ENCODE assay signal across 19 cellular contexts in genomic region chr20:58875541-58876134, GRCh38. TPM values are rescaled to one million over a fixed set of nuclear protein-coding genes. Genes with fewer than 3 reads are reported as not detected.
DNase-seq lines count a peak whose midpoint lies in the region; ATAC-seq, FAIRE-seq and TF ChIP-seq lines count a peak whose summit lies in the region.
"Had no signal": no experiment of that assay in that cellular context is flagged by ENCODE, and none has a peak within 500 bp of the region (broad histone marks: within the 10 kb centered on the region; RNA-seq: fewer than 3 reads in every experiment).

No MANE protein-coding gene starts in this region.

- no peaks in the 10 kb centered on the region for H3K9me2 ChIP-seq in SK-N-SH

- H3K27me3 ChIP-seq in SK-N-SH (ENCODE audit: insufficient read depth) = no peaks in the 10 kb centered on the region

- H3K4me3 Mint-ChIP-seq in activated T-helper 17 cell treated with anti-CD3 and anti-CD28 coated beads, Interleukin-2, amount 50 U/mL, for 72 hours = no peak overlapping the region
- H3K4me3 Mint-ChIP-seq: activated CD4-positive, alpha-beta memory T cell treated with anti-CD3 and anti-CD28 coated beads, Interleukin-2, amount 10 ng/mL, durations not matched to agents 7 days and 5 days; activated naive CD8-positive, alpha-beta T cell treated with anti-CD3 and anti-CD28 coated beads, Interleukin-2, amount 10 ng/mL, durations not matched to agents 7 days and 5 days; stimulated activated naive B cell treated with anti-CD40 and anti-IgM and Interleukin-4, amounts not matched to agents 10 μg/mL and 1 μg/mL and 100 μg/mL, for 72 hours had no signal

- H3K4me3 ChIP-seq in SK-N-SH (ENCODE audit: low read depth in 2 of 2, low read length in 1 of 2) = no peak overlapping the region
- no peak overlapping the region for H3K4me3 ChIP-seq in epithelial cell of esophagus (ENCODE audit: low read length)
- H3K4me3 ChIP-seq in mucosa of descending colon = no peak overlapping the region
- H3K4me3 ChIP-seq: SK-N-MC had no signal

- intact Hi-C loops in mucosa of descending colon (cut with DNase I, micrococcal nuclease) = no loop called here

- H3K9ac ChIP-seq in SK-N-SH = peak overlapping the region; percentile 23; the same call in 1 of the 2 replicates

- no peak for TF ChIP-seq CTCF in SK-N-SH (IDR thresholded peaks at IDR 0.05)
- TF ChIP-seq CTCF in epithelial cell of esophagus (IDR thresholded peaks at IDR 0.05; ENCODE audit: insufficient read depth, low read depth, low read length, missing control alignments) = no peak
- no peak for TF ChIP-seq CTCF in mucosa of descending colon (IDR thresholded peaks at IDR 0.05)

- CTCF ChIA-PET in SK-N-SH (lab: Yijun Ruan, JAX) = interaction anchor here (1.2 to 5.9 kb wide), 6 partner anchors 347 to 580 kb away, joined by 3 to 27 read pairs (median 7); no protein-coding TSS in a partner anchor

- peak overlapping the region; percentile 59 for H3K4me2 ChIP-seq in SK-N-SH

- peaks cover 4% of the 10 kb centered on the region for H3F3A ChIP-seq in SK-N-SH (replicated peaks; ENCODE audit: insufficient read depth)

- H3K27me3 Mint-ChIP-seq in activated T-helper 17 cell treated with anti-CD3 and anti-CD28 coated beads, Interleukin-2, amount 50 U/mL, for 72 hours = no peaks in the 10 kb centered on the region
- H3K27me3 Mint-ChIP-seq: activated CD4-positive, alpha-beta memory T cell treated with anti-CD3 and anti-CD28 coated beads, Interleukin-2, amount 10 ng/mL, durations not matched to agents 7 days and 5 days; stimulated activated naive B cell treated with anti-CD40 and anti-IgM and Interleukin-4, amounts not matched to agents 10 μg/mL and 1 μg/mL and 100 μg/mL, for 72 hours had no signal

- no peaks in the 10 kb centered on the region for H3K36me3 ChIP-seq in SK-N-SH (replicated peaks in 1 of 2; ENCODE audit: control insufficient read depth in 1 of 2, insufficient read depth in 2 of 2, low read length in 1 of 2)
- H3K36me3 ChIP-seq in mucosa of descending colon (ENCODE audit: low read depth) = no peaks in the 10 kb centered on the region

- H3K27ac ChIP-seq in SK-N-SH (ENCODE audit: low read depth in 2 of 2, low read length in 1 of 2) = peak overlapping the region; percentile 24 to 75
- H3K27ac ChIP-seq: 22Rv1, SK-N-MC had no signal

- peak overlapping the region; percentile 42 for H2AFZ ChIP-seq in SK-N-SH (ENCODE audit: low read depth)

- H3K27ac Mint-ChIP-seq in activated T-helper 17 cell treated with anti-CD3 and anti-CD28 coated beads, Interleukin-2, amount 50 U/mL, for 72 hours = no peak overlapping the region
- H3K27ac Mint-ChIP-seq: activated CD4-positive, alpha-beta memory T cell treated with anti-CD3 and anti-CD28 coated beads, Interleukin-2, amount 10 ng/mL, durations not matched to agents 7 days and 5 days; activated naive CD8-positive, alpha-beta T cell treated with anti-CD3 and anti-CD28 coated beads, Interleukin-2, amount 10 ng/mL, durations not matched to agents 7 days and 5 days; stimulated activated naive B cell treated with anti-CD40 and anti-IgM and Interleukin-4, amounts not matched to agents 10 μg/mL and 1 μg/mL and 100 μg/mL, for 72 hours had no signal

- peaks cover 10% of the 10 kb centered on the region for H3K4me1 Mint-ChIP-seq in activated T-helper 17 cell treated with anti-CD3 and anti-CD28 coated beads, Interleukin-2, amount 50 U/mL, for 72 hours

- no peak for FAIRE-seq in urothelium cell line (lab: Jason Lieb, UNC)
- FAIRE-seq: frontal cortex had no signal

- no peaks in the 10 kb centered on the region for H3K9me3 Mint-ChIP-seq in activated T-helper 17 cell treated with anti-CD3 and anti-CD28 coated beads, Interleukin-2, amount 50 U/mL, for 72 hours
- H3K9me3 Mint-ChIP-seq: activated CD4-positive, alpha-beta memory T cell treated with anti-CD3 and anti-CD28 coated beads, Interleukin-2, amount 10 ng/mL, durations not matched to agents 7 days and 5 days; activated naive CD8-positive, alpha-beta T cell treated with anti-CD3 and anti-CD28 coated beads, Interleukin-2, amount 10 ng/mL, durations not matched to agents 7 days and 5 days; stimulated activated naive B cell treated with anti-CD40 and anti-IgM and Interleukin-4, amounts not matched to agents 10 μg/mL and 1 μg/mL and 100 μg/mL, for 72 hours had no signal

- DNase-seq in NCI-H82 (lab: John Stamatoyannopoulos, UW) (peak; percentile 31), NCI-H82 treated with DMSO at 0.1 percent for 48 hours (lab: John Stamatoyannopoulos, UW; ENCODE audit: unreplicated experiment) (no peak), SK-N-SH (no peak), epithelial cell of esophagus (ENCODE audit: low read depth) (peak; percentile 80), urothelium cell line (ENCODE audit: low spot score) (peak; percentile 67), mucosa of descending colon (no peak), GDM1 (lab: John Stamatoyannopoulos, UW) (no peak)
- DNase-seq: activated CD4-positive, alpha-beta memory T cell treated with anti-CD3 and anti-CD28 coated beads, Interleukin-2, amount 10 ng/mL, durations not matched to agents 7 days and 5 days; activated naive CD8-positive, alpha-beta T cell treated with anti-CD3 and anti-CD28 coated beads, Interleukin-2, amount 10 ng/mL, durations not matched to agents 7 days and 5 days; activated T-cell treated with anti-CD3 and anti-CD28 coated beads, Interleukin-2, amount 50 U/mL, for 48 hours; NCI-H1417 treated with DMSO at 0.1 percent for 48 hours; stimulated activated naive B cell treated with anti-CD40 and anti-IgM and Interleukin-4, amounts not matched to agents 10 μg/mL and 1 μg/mL and 100 μg/mL, for 72 hours; trophoblast cell had no signal

- H3K9me3 ChIP-seq in SK-N-SH (no peaks in the 10 kb centered on the region), mucosa of descending colon (no peaks in the 10 kb centered on the region)

- WGBS in SK-N-SH (ENCODE audit: low lambda C conversion rate) = 56% methylated on average over 11 of the region's 12 CpGs

- POLR2A ChIA-PET in SK-N-SH (lab: Yijun Ruan, JAX) = no interaction called here

- TF ChIP-seq RAD21 in SK-N-SH (IDR thresholded peaks at IDR 0.05; ENCODE audit: low read length) = no peak

- H4K20me1 ChIP-seq in SK-N-SH (ENCODE audit: insufficient read depth) = no peaks in the 10 kb centered on the region

- H3K36me3 Mint-ChIP-seq in activated T-helper 17 cell treated with anti-CD3 and anti-CD28 coated beads, Interleukin-2, amount 50 U/mL, for 72 hours (ENCODE audit: low read depth) = no peaks in the 10 kb centered on the region
- H3K36me3 Mint-ChIP-seq: activated naive CD8-positive, alpha-beta T cell treated with anti-CD3 and anti-CD28 coated beads, Interleukin-2, amount 10 ng/mL, durations not matched to agents 7 days and 5 days; stimulated activated naive B cell treated with anti-CD40 and anti-IgM and Interleukin-4, amounts not matched to agents 10 μg/mL and 1 μg/mL and 100 μg/mL, for 72 hours had no signal

- H3K4me1 ChIP-seq in SK-N-SH (ENCODE audit: control insufficient read depth in 1 of 2, insufficient read depth in 2 of 2, low read depth in 1 of 2, low read length in 1 of 2) (peaks cover 0 to 55% of the 10 kb centered on the region in 2 experiments; a peak in 3 of 4 replicates), mucosa of descending colon (ENCODE audit: low read depth) (no peaks in the 10 kb centered on the region)

- ATAC-seq in mucosa of descending colon = no peak
- no peak for ATAC-seq in activated T-helper 17 cell treated with anti-CD3 and anti-CD28 coated beads, Interleukin-2, amount 50 U/mL, for 72 hours (replicated peaks)
- ATAC-seq: left lobe of liver; stimulated activated naive B cell treated with anti-CD40 and anti-IgM and Interleukin-4, amounts not matched to agents 10 μg/mL and 1 μg/mL and 100 μg/mL, for 72 hours had no signal

- no peaks in the 10 kb centered on the region for H3K79me2 ChIP-seq in SK-N-SH (ENCODE audit: insufficient read depth)

- TF ChIP-seq EP300 in SK-N-SH (IDR thresholded peaks at IDR 0.05; ENCODE audit: borderline replicate concordance in 1 of 2, low read depth in 1 of 2, low read length in 1 of 2) = no peak

TF ChIP-seq in SK-N-SH, 30 proteins besides CTCF, POLR2A, EP300 and RAD21 (continues in another document):
- TF ChIP-seq TCF12 (IDR thresholded peaks at IDR 0.05) = no peak; the same call in none of the 2 replicates
- TF ChIP-seq, protein P1, sequence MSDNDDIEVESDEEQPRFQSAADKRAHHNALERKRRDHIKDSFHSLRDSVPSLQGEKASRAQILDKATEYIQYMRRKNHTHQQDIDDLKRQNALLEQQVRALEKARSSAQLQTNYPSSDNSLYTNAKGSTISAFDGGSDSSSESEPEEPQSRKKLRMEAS (IDR thresholded peaks at IDR 0.05; ENCODE audit: low read depth) = no peak
- TF ChIP-seq EZH2phosphoT487 (IDR thresholded peaks at IDR 0.05; ENCODE audit: borderline replicate concordance, low read depth) = no peak

RNA-seq across cellular contexts. Expression of gene GNAS, which starts 23.1 kb away (rescaled TPM):
- 1,011 and 1,562 TPM in 2 replicates for polyA plus RNA-seq in SK-N-SH (2012; rRNA removed)
- 1,261 and 1,880 TPM in 2 replicates for polyA plus RNA-seq in SK-N-SH (2012; cell fraction: cytosol; rRNA removed)
- 1,323 and 1,902 TPM in 2 replicates for polyA plus RNA-seq in SK-N-SH (2012; cell fraction: nucleus; rRNA removed)
- total RNA-seq in mucosa of descending colon = 100 to 1,000 TPM; 583 to 659 (median 632) TPM
- total RNA-seq in activated T-helper 17 cell treated with anti-CD3 and anti-CD28 coated beads, Interleukin-2, amount 50 U/mL, for 72 hours = 100 to 1,000 TPM; 412 to 688 TPM

RNA-seq across cellular contexts. Expression of gene GNAS-AS1, which starts 24.9 kb away (rescaled TPM):
- polyA plus RNA-seq in SK-N-SH (2012; rRNA removed) = 1.2 and 1.5 TPM in 2 replicates
- polyA plus RNA-seq in SK-N-SH (2012; cell fraction: cytosol; rRNA removed) = 0.91 and 1.0 TPM in 2 replicates
- 2.7 and 3.3 TPM in 2 replicates for polyA plus RNA-seq in SK-N-SH (2012; cell fraction: nucleus; rRNA removed)
- total RNA-seq in mucosa of descending colon = 1 to 10 TPM in 2 of 3 donors, under 1 TPM in 1; 0.54 to 1.4 (median 1.0) TPM
- total RNA-seq in activated T-helper 17 cell treated with anti-CD3 and anti-CD28 coated beads, Interleukin-2, amount 50 U/mL, for 72 hours = 1 to 10 TPM; 1.0 to 1.3 TPM
- total RNA-seq: posterior vena cava had no signal

Comparison
In these comparisons a context has a peak if more than half of its experiments do, and no peak if none do; other contexts are left out.
1. DNase-seq: peak in NCI-H82 (single experiment), epithelial cell of esophagus (single experiment) and urothelium cell line (single experiment); none in NCI-H82 treated with DMSO at 0.1 percent for 48 hours (single experiment), SK-N-SH (single experiment), mucosa of descending colon (0 of 3) and GDM1 (single experiment).